In the genomic region with DNA sequence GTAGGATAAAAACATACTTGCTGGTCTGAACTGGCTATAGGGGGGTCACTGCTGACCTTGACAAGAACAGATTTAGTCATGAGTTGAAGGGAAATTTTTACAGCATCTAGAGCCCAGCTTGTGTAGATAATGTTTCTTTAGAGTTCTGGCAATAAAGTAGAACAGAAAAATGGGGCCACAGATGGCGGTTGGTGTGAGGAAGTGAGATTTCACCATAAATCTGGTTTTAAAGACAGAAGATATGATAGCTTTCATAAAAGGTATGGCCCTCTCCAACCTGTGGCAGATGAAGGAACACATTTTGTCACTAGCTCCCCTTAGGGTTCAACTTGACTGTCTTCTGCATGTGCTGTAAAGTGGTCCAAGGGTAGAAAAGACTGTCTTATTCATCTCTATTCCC, we compare ENCODE assay signal across 24 cellular contexts.
"Had no signal": no experiment of that assay in that cellular context is flagged by ENCODE, and none has a peak within 500 bp of the region (broad histone marks: within the 10 kb centered on the region; RNA-seq: fewer than 3 reads in every experiment).

No MANE protein-coding gene starts in this region.

- H3K27me3 ChIP-seq: gastroesophageal sphincter, hepatocyte, spleen, uterus had no signal

- H3K27me3 Mint-ChIP-seq: activated naive CD4-positive, alpha-beta T cell treated with anti-CD3 and anti-CD28 coated beads, Interleukin-2, amount 50 U/mL, for 24 hours; activated naive CD8-positive, alpha-beta T cell treated with anti-CD3 and anti-CD28 coated beads, Interleukin-2, amount 50 U/mL, for 24 hours; effector memory CD8-positive, alpha-beta T cell; natural killer cell treated with Interleukin-12 subunit alpha and Interleukin-12 subunit beta and Interleukin-15 and Interleukin-18, amount 100 ng/mL, for 72 hours; stimulated activated naive CD8-positive, alpha-beta T cell treated with anti-CD3 and anti-CD28 coated beads, Interleukin-15, Interleukin-2, amounts not matched to agents 100 ng/mL and 50 ng/mL, for 24 hours had no signal

- H3K27ac Mint-ChIP-seq: activated T-helper 2 cell treated with anti-CD3 and anti-CD28 coated beads, Interferon-gamma antibody, Interleukin-2, Interleukin-4, amounts not matched to agents 10 μg/mL and 5 μg/mL and 100 μg/mL, durations not matched to agents 14 hours and 24 hours and 36 hours had no signal

- H3K9me3 Mint-ChIP-seq: activated naive CD4-positive, alpha-beta T cell treated with anti-CD3 and anti-CD28 coated beads, Interleukin-2, amount 50 U/mL, for 24 hours; activated naive CD8-positive, alpha-beta T cell treated with anti-CD3 and anti-CD28 coated beads, Interleukin-2, amount 50 U/mL, for 24 hours; activated T-helper 2 cell treated with anti-CD3 and anti-CD28 coated beads, Interferon-gamma antibody, Interleukin-2, Interleukin-4, amounts not matched to agents 10 μg/mL and 5 μg/mL and 100 μg/mL, durations not matched to agents 14 hours and 24 hours and 36 hours; effector memory CD8-positive, alpha-beta T cell; natural killer cell treated with Interleukin-12 subunit alpha and Interleukin-12 subunit beta and Interleukin-15 and Interleukin-18, amount 100 ng/mL, for 72 hours; stimulated activated naive CD8-positive, alpha-beta T cell treated with anti-CD3 and anti-CD28 coated beads, Interleukin-15, Interleukin-2, amounts not matched to agents 100 ng/mL and 50 ng/mL, for 24 hours had no signal

- H3K36me3 ChIP-seq: uterus had no signal

- H3K27ac ChIP-seq: gastroesophageal sphincter, hepatocyte, left ventricle myocardium inferior, spleen, thoracic aorta, uterus, VCaP had no signal

- DNase-seq: activated CD4-positive, alpha-beta T cell treated with anti-CD3 and anti-CD28 coated beads for 4 hours; activated CD4-positive, alpha-beta T cell treated with anti-CD3 and anti-CD28 coated beads, Interleukin-2, amount 50 U/mL, for 4 hours; activated naive CD8-positive, alpha-beta T cell treated with anti-CD3 and anti-CD28 coated beads, Interleukin-2, amount 50 U/mL, for 24 hours; amygdala; cortex of kidney; effector memory CD8-positive, alpha-beta T cell; erythroblast; islet precursor cell; left ventricle myocardium inferior; mucosa of descending colon; right cardiac atrium; spleen; stimulated activated CD4-positive, alpha-beta T cell treated with anti-CD3 and anti-CD28 coated beads, Interleukin-2, amount 100 ng/mL, for 48 hours; trophoblast cell; uterus had no signal

- ATAC-seq: activated naive CD8-positive, alpha-beta T cell treated with anti-CD3 and anti-CD28 coated beads, Interleukin-2, amount 50 U/mL, for 24 hours; effector memory CD8-positive, alpha-beta T cell; gastroesophageal sphincter; mucosa of descending colon; natural killer cell treated with Interleukin-12 subunit alpha and Interleukin-12 subunit beta and Interleukin-15 and Interleukin-18, amount 100 ng/mL, for 72 hours; right cardiac atrium had no signal

- H3K4me3 ChIP-seq: gastroesophageal sphincter, hepatocyte, left ventricle myocardium inferior, lung, mucosa of descending colon, spleen, thoracic aorta, uterus had no signal

- H3K4me2 ChIP-seq: hepatocyte had no signal

- H3K4me3 Mint-ChIP-seq: activated naive CD4-positive, alpha-beta T cell treated with anti-CD3 and anti-CD28 coated beads, Interleukin-2, amount 50 U/mL, for 24 hours; activated naive CD8-positive, alpha-beta T cell treated with anti-CD3 and anti-CD28 coated beads, Interleukin-2, amount 50 U/mL, for 24 hours; effector memory CD8-positive, alpha-beta T cell; natural killer cell treated with Interleukin-12 subunit alpha and Interleukin-12 subunit beta and Interleukin-15 and Interleukin-18, amount 100 ng/mL, for 72 hours; stimulated activated naive CD8-positive, alpha-beta T cell treated with anti-CD3 and anti-CD28 coated beads, Interleukin-15, Interleukin-2, amounts not matched to agents 100 ng/mL and 50 ng/mL, for 24 hours had no signal

- H2AFZ ChIP-seq: hepatocyte had no signal

- H3K4me1 ChIP-seq: left ventricle myocardium inferior, uterus had no signal
